36 cellular contexts compared by ENCODE assay signal in the genomic region with DNA sequence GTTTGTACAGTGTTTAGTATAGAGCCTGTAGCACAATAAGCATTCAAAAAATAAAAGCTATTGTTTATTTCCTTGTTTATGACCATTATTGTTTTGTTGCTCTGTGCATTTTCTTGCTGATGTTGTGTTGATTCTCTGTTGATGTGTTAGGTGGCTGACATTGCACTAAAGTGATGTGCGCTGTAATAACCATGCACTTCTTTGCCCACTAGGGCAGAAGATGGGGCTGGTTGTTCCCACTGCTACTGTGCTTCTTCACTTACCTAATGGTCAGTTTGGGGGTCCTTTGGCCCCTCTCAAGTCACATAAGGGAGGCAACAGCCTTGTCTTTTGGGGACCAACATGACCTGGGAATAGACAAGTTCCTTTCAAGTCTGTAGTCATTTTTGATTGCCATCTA. TPM values are rescaled to one million over a fixed set of nuclear protein-coding genes. Genes with fewer than 3 reads are reported as not detected.
"Had no signal": no experiment of that assay in that cellular context is flagged by ENCODE, and none has a peak within 500 bp of the region (broad histone marks: within the 10 kb centered on the region; RNA-seq: fewer than 3 reads in every experiment).

No MANE protein-coding gene starts in this region.

- H3K36me3 Mint-ChIP-seq: activated CD8-positive, alpha-beta memory T cell treated with anti-CD3 and anti-CD28 coated beads, Interleukin-2, amount 10 ng/mL, durations not matched to agents 7 days and 5 days; activated naive CD8-positive, alpha-beta T cell treated with anti-CD3 and anti-CD28 coated beads for 36 hours had no signal

- DNase-seq: activated CD4-positive, alpha-beta memory T cell treated with anti-CD3 and anti-CD28 coated beads, Interleukin-2, amount 10 ng/mL, durations not matched to agents 7 days and 5 days; activated CD4-positive, alpha-beta T cell treated with anti-CD3 and anti-CD28 coated beads for 1 hour; activated CD4-positive, alpha-beta T cell treated with anti-CD3 and anti-CD28 coated beads for 48 hours; activated CD4-positive, CD25-positive, alpha-beta regulatory T cell; activated CD8-positive, alpha-beta memory T cell treated with anti-CD3 and anti-CD28 coated beads for 24 hours; activated CD8-positive, alpha-beta memory T cell treated with anti-CD3 and anti-CD28 coated beads, Interleukin-2, amount 10 ng/mL, durations not matched to agents 7 days and 5 days; activated CD8-positive, alpha-beta memory T cell treated with anti-CD3 and anti-CD28 coated beads, Interleukin-2, amount 50 U/mL, for 48 hours; activated effector memory CD4-positive, alpha-beta T cell treated with anti-CD3 and anti-CD28 coated beads, Interleukin-2, amount 50 U/mL, for 16 hours; activated naive CD4-positive, alpha-beta T cell; activated naive CD4-positive, alpha-beta T cell treated with anti-CD3 and anti-CD28 coated beads, Interleukin-2, amount 50 U/mL, for 16 hours; activated naive CD8-positive, alpha-beta T cell treated with anti-CD3 and anti-CD28 coated beads for 36 hours; activated T-cell treated with anti-CD3 and anti-CD28 coated beads, Interleukin-2, amount 50 U/mL, for 72 hours; amniotic stem cell; aorta; NCI-H1105; NCI-H1417 treated with DMSO at 0.1 percent for 48 hours; NCI-H1930; NCI-H2081 treated with DMSO at 0.1 percent for 48 hours; NCI-H2171; NCI-H510A; NCI-H526; NCI-H774; NK-92 treated with Interleukin-12 subunit alpha and Interleukin-12 subunit beta, amount 100 ng/mL, for 24 hours; PC-3; Peyer's patch; RPMI8226; SHP77 treated with DMSO at 0.1 percent for 48 hours; SW 1271; T-helper 1 cell; T-helper 2 cell; T-helper 9 cell had no signal

- H3K9me3 ChIP-seq: Peyer's patch, SJSA1 had no signal

- ATAC-seq: activated CD8-positive, alpha-beta memory T cell treated with anti-CD3 and anti-CD28 coated beads, Interleukin-2, amount 10 ng/mL, durations not matched to agents 7 days and 5 days; activated T-cell treated with anti-CD3 and anti-CD28 coated beads, Interleukin-2, amount 50 U/mL, for 72 hours; activated T-helper 17 cell treated with anti-CD3 and anti-CD28 coated beads, Interleukin-2, amount 50 U/mL, for 72 hours had no signal

- H3K27ac ChIP-seq: cardiac muscle cell, Peyer's patch, SJSA1, VCaP had no signal

- H3K27me3 ChIP-seq: Peyer's patch, SJSA1 had no signal

- H3K27ac Mint-ChIP-seq: activated CD4-positive, alpha-beta memory T cell treated with anti-CD3 and anti-CD28 coated beads, Interleukin-2, amount 10 ng/mL, durations not matched to agents 7 days and 5 days; activated CD8-positive, alpha-beta memory T cell treated with anti-CD3 and anti-CD28 coated beads, Interleukin-2, amount 10 ng/mL, durations not matched to agents 7 days and 5 days; activated naive CD8-positive, alpha-beta T cell treated with anti-CD3 and anti-CD28 coated beads for 36 hours; activated T-cell treated with anti-CD3 and anti-CD28 coated beads, Interleukin-2, amount 50 U/mL, for 72 hours; activated T-helper 17 cell treated with anti-CD3 and anti-CD28 coated beads, Interleukin-2, amount 50 U/mL, for 72 hours had no signal

- H3K4me1 Mint-ChIP-seq: activated CD4-positive, alpha-beta memory T cell treated with anti-CD3 and anti-CD28 coated beads, Interleukin-2, amount 10 ng/mL, durations not matched to agents 7 days and 5 days; activated CD8-positive, alpha-beta memory T cell treated with anti-CD3 and anti-CD28 coated beads, Interleukin-2, amount 10 ng/mL, durations not matched to agents 7 days and 5 days; activated naive CD8-positive, alpha-beta T cell treated with anti-CD3 and anti-CD28 coated beads for 36 hours; activated T-helper 17 cell treated with anti-CD3 and anti-CD28 coated beads, Interleukin-2, amount 50 U/mL, for 72 hours; central memory CD8-positive, alpha-beta T cell had no signal

- H3K36me3 ChIP-seq: cardiac muscle cell, Peyer's patch, SJSA1 had no signal

- H3K4me1 ChIP-seq: Peyer's patch had no signal

- H3K4me3 Mint-ChIP-seq: activated CD4-positive, alpha-beta memory T cell treated with anti-CD3 and anti-CD28 coated beads, Interleukin-2, amount 10 ng/mL, durations not matched to agents 7 days and 5 days; activated CD8-positive, alpha-beta memory T cell treated with anti-CD3 and anti-CD28 coated beads, Interleukin-2, amount 10 ng/mL, durations not matched to agents 7 days and 5 days; activated naive CD8-positive, alpha-beta T cell treated with anti-CD3 and anti-CD28 coated beads for 36 hours; activated T-cell treated with anti-CD3 and anti-CD28 coated beads, Interleukin-2, amount 50 U/mL, for 72 hours; activated T-helper 17 cell treated with anti-CD3 and anti-CD28 coated beads, Interleukin-2, amount 50 U/mL, for 72 hours; central memory CD8-positive, alpha-beta T cell had no signal

- H3K27me3 Mint-ChIP-seq: activated CD4-positive, alpha-beta memory T cell treated with anti-CD3 and anti-CD28 coated beads, Interleukin-2, amount 10 ng/mL, durations not matched to agents 7 days and 5 days had no signal

- H3K4me3 ChIP-seq: cardiac muscle cell, Peyer's patch, SJSA1 had no signal

- H3K9me3 Mint-ChIP-seq: activated CD4-positive, alpha-beta memory T cell treated with anti-CD3 and anti-CD28 coated beads, Interleukin-2, amount 10 ng/mL, durations not matched to agents 7 days and 5 days; activated T-helper 17 cell treated with anti-CD3 and anti-CD28 coated beads, Interleukin-2, amount 50 U/mL, for 72 hours had no signal

RNA-seq across cellular contexts. Expression of gene SCG2, which starts 6.0 kb away (rescaled TPM):
- total RNA-seq: activated naive CD8-positive, alpha-beta T cell treated with anti-CD3 and anti-CD28 coated beads for 36 hours; activated T-cell treated with anti-CD3 and anti-CD28 coated beads, Interleukin-2, amount 50 U/mL, for 72 hours; activated T-helper 17 cell treated with anti-CD3 and anti-CD28 coated beads, Interleukin-2, amount 50 U/mL, for 72 hours; cardiac muscle cell had no signal
- polyA plus RNA-seq: cardiac muscle cell had no signal
